Comparison of ENCODE assay signal across 23 cellular contexts in the genomic region with DNA sequence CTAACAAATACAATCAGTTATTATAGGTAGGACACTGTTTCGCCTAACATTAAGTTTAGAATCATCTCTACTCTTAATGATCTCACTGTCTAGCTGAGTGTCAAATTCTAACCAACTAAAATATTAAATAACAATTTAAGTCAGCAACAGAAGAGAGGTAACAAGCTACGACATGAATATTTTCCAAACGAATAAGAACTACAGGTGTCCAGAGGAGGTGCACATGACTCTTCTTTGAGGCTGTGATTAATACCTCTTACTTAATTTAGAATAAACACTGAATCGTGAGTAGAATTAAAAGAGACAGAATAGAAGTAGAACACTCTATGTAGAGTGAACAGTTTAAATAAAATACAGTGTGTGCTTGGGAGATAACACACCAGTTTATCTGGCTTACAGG.
"Had no signal": no experiment of that assay in that cellular context is flagged by ENCODE, and none has a peak within 500 bp of the region (broad histone marks: within the 10 kb centered on the region; RNA-seq: fewer than 3 reads in every experiment).

No MANE protein-coding gene starts in this region.

- FAIRE-seq: TTC549 had no signal

- ATAC-seq: activated naive CD4-positive, alpha-beta T cell treated with anti-CD3 and anti-CD28 coated beads, Interleukin-2, amount 50 U/mL, for 72 hours; activated naive CD8-positive, alpha-beta T cell treated with anti-CD3 and anti-CD28 coated beads, Interleukin-2, amount 50 U/mL, for 24 hours; activated T-cell treated with anti-CD3 and anti-CD28 coated beads, Interleukin-2, amount 50 U/mL, for 4 hours; body of pancreas; PC-3; T-helper 17 cell had no signal

- H3K9me3 ChIP-seq: ascending aorta, body of pancreas had no signal

- H3K4me3 ChIP-seq: ascending aorta, body of pancreas had no signal

- H3K36me3 ChIP-seq: ascending aorta had no signal

- H3K4me1 ChIP-seq: ascending aorta, body of pancreas had no signal

- H3K9ac ChIP-seq: KMS-11 had no signal

- H3K27ac ChIP-seq: ascending aorta, body of pancreas, KMS-11 had no signal

- H3K27me3 ChIP-seq: ascending aorta, body of pancreas had no signal

- DNase-seq: activated CD4-positive, alpha-beta memory T cell treated with anti-CD3 and anti-CD28 coated beads for 36 hours; activated CD4-positive, alpha-beta T cell treated with anti-CD3 and anti-CD28 coated beads, Interleukin-2, amount 10 ng/mL, durations not matched to agents 7 days and 5 days; activated CD4-positive, CD25-positive, alpha-beta regulatory T cell; activated CD8-positive, alpha-beta memory T cell treated with anti-CD3 and anti-CD28 coated beads for 24 hours; activated effector memory CD4-positive, alpha-beta T cell treated with anti-CD3 and anti-CD28 coated beads, Interleukin-2, amount 50 U/mL, for 16 hours; activated naive CD4-positive, alpha-beta T cell treated with Interleukin-2 at 50 U/mL for 16 hours; activated naive CD8-positive, alpha-beta T cell treated with anti-CD3 and anti-CD28 coated beads, Interleukin-2, amount 50 U/mL, for 24 hours; activated T-cell treated with anti-CD3 and anti-CD28 coated beads, Interleukin-2, amount 50 U/mL, for 4 hours; amniotic stem cell; body of pancreas; NCI-H1092; NCI-H1930; NCI-H524; NCI-H82; NK-92 treated with Interleukin-12 subunit alpha and Interleukin-12 subunit beta, amount 100 ng/mL, for 24 hours; PC-3; SHP77 treated with DMSO at 0.1 percent for 48 hours; T-helper 17 cell; T-helper 9 cell had no signal
